ENCODE assay signal across 35 cellular contexts in the genomic region with DNA sequence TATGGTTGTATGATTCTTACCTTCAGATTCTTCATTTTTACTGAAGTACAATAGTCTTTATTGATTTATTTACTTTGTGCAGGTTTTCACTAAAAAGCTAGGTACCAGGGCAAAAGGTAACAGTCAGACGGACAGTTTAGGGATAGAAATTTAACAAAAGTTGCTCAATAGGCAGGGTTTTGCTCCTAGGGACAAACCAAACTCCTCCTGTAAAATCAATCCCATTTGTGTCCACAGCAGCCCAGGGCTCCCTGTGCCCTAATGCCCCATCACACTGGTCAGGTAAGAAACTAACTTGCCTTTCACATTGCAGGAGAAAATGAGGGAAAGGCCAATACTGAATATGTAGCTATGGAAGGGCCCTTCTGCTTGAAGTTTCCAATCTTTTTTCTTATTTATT.
"Had no signal": no experiment of that assay in that cellular context is flagged by ENCODE, and none has a peak within 500 bp of the region (broad histone marks: within the 10 kb centered on the region; RNA-seq: fewer than 3 reads in every experiment).

No MANE protein-coding gene starts in this region.

- H3K4me3 ChIP-seq: MG63 had no signal

- H3K36me3 ChIP-seq: MG63 had no signal

- H3K27me3 ChIP-seq: MG63 had no signal

- DNase-seq: Karpas-422, Kasumi-1, MG63, MM.1S, MV-4-11, NCI-H1048, NCI-H1092, NCI-H1092 treated with DMSO at 0.1 percent for 48 hours, NCI-H1105, NCI-H1105 treated with DMSO at 0.1 percent for 48 hours, NCI-H1417, NCI-H1417 treated with DMSO at 0.1 percent for 48 hours, NCI-H1436, NCI-H1436 treated with DMSO at 0.1 percent for 48 hours, NCI-H146, NCI-H1694, NCI-H1694 treated with DMSO at 0.1 percent for 48 hours, NCI-H187, NCI-H187 treated with DMSO at 0.1 percent for 48 hours, NCI-H1930, NCI-H2029, NCI-H2029 treated with DMSO at 0.1 percent for 48 hours, NCI-H2081, NCI-H2081 treated with DMSO at 0.1 percent for 48 hours, NCI-H2107, NCI-H2171, NCI-H2171 treated with DMSO at 0.1 percent for 48 hours, NCI-H2227 treated with DMSO at 0.1 percent for 48 hours, NCI-H226, NCI-H345, NCI-H446, NCI-H446 treated with DMSO at 0.1 percent for 48 hours, NCI-H510A, NCI-H510A treated with DMSO at 0.1 percent for 48 hours, NCI-H524 had no signal

- H3K9me3 ChIP-seq: MG63 had no signal
